In the genomic region with DNA sequence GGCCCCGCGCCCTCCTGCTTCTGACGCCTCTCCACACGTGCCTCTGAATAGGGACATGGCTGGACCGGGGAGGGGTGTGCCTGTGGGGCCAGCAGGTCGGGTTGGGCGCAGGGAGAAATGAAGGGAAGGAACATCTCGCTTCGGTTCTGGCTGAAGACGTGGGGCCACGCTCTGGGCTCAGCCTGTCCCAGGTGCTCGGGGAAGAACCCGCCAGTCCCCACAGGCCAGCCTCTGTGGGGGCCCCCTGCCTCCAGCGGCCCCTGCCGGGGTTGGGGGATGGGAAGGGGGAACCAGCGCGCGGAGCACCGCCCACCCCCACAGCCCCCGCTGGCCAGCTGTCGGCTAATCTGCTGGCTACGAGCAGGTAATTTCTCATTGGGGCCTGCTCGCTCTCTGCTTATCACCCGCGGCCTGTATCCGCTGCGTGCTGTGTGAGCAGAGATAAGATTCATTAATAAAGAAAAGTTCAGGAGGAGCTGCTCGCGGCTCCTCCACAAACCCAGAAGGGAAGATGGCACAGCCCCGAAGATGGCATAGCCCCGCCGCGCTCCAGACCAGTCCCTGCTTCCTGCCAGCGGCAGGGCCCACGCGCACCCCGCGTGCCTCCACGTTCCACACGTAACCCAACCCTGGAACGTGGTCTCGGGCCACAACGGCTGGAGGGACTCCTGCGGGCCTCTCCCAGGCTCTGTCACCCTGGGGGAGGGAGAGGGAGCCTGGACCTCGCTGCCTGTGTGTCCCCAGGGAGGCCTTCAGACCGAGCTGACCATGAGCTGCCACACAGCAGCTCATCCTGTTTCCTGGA, we compare ENCODE assay signal across 1 cellular context.
TF ChIP-seq lines count a peak whose summit lies in the region.

No MANE protein-coding gene starts in this region.

TF ChIP-seq in K562, 482 proteins besides CTCF, POLR2A, EP300 and RAD21 (continued from another document and continues in another):
- TF ChIP-seq, protein P1, sequence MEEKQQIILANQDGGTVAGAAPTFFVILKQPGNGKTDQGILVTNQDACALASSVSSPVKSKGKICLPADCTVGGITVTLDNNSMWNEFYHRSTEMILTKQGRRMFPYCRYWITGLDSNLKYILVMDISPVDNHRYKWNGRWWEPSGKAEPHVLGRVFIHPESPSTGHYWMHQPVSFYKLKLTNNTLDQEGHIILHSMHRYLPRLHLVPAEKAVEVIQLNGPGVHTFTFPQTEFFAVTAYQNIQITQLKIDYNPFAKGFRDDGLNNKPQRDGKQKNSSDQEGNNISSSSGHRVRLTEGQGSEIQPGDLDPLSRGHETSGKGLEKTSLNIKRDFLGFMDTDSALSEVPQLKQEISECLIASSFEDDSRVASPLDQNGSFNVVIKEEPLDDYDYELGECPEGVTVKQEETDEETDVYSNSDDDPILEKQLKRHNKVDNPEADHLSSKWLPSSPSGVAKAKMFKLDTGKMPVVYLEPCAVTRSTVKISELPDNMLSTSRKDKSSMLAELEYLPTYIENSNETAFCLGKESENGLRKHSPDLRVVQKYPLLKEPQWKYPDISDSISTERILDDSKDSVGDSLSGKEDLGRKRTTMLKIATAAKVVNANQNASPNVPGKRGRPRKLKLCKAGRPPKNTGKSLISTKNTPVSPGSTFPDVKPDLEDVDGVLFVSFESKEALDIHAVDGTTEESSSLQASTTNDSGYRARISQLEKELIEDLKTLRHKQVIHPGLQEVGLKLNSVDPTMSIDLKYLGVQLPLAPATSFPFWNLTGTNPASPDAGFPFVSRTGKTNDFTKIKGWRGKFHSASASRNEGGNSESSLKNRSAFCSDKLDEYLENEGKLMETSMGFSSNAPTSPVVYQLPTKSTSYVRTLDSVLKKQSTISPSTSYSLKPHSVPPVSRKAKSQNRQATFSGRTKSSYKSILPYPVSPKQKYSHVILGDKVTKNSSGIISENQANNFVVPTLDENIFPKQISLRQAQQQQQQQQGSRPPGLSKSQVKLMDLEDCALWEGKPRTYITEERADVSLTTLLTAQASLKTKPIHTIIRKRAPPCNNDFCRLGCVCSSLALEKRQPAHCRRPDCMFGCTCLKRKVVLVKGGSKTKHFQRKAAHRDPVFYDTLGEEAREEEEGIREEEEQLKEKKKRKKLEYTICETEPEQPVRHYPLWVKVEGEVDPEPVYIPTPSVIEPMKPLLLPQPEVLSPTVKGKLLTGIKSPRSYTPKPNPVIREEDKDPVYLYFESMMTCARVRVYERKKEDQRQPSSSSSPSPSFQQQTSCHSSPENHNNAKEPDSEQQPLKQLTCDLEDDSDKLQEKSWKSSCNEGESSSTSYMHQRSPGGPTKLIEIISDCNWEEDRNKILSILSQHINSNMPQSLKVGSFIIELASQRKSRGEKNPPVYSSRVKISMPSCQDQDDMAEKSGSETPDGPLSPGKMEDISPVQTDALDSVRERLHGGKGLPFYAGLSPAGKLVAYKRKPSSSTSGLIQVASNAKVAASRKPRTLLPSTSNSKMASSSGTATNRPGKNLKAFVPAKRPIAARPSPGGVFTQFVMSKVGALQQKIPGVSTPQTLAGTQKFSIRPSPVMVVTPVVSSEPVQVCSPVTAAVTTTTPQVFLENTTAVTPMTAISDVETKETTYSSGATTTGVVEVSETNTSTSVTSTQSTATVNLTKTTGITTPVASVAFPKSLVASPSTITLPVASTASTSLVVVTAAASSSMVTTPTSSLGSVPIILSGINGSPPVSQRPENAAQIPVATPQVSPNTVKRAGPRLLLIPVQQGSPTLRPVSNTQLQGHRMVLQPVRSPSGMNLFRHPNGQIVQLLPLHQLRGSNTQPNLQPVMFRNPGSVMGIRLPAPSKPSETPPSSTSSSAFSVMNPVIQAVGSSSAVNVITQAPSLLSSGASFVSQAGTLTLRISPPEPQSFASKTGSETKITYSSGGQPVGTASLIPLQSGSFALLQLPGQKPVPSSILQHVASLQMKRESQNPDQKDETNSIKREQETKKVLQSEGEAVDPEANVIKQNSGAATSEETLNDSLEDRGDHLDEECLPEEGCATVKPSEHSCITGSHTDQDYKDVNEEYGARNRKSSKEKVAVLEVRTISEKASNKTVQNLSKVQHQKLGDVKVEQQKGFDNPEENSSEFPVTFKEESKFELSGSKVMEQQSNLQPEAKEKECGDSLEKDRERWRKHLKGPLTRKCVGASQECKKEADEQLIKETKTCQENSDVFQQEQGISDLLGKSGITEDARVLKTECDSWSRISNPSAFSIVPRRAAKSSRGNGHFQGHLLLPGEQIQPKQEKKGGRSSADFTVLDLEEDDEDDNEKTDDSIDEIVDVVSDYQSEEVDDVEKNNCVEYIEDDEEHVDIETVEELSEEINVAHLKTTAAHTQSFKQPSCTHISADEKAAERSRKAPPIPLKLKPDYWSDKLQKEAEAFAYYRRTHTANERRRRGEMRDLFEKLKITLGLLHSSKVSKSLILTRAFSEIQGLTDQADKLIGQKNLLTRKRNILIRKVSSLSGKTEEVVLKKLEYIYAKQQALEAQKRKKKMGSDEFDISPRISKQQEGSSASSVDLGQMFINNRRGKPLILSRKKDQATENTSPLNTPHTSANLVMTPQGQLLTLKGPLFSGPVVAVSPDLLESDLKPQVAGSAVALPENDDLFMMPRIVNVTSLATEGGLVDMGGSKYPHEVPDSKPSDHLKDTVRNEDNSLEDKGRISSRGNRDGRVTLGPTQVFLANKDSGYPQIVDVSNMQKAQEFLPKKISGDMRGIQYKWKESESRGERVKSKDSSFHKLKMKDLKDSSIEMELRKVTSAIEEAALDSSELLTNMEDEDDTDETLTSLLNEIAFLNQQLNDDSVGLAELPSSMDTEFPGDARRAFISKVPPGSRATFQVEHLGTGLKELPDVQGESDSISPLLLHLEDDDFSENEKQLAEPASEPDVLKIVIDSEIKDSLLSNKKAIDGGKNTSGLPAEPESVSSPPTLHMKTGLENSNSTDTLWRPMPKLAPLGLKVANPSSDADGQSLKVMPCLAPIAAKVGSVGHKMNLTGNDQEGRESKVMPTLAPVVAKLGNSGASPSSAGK (IDR thresholded peaks at IDR 0.05): peak; percentile 95
- TF ChIP-seq RB1 (IDR thresholded peaks at IDR 0.05; ENCODE audit: low read depth) (peak; percentile 55; the same call in 1 of the 2 replicates), ZNF584 (CRISPR knock-in tag; IDR thresholded peaks at IDR 0.05; ENCODE audit: low read depth) (peak; percentile 92), ETV6 (IDR thresholded peaks at IDR 0.05; ENCODE audit: borderline replicate concordance in 1 of 2, low read depth in 2 of 2, low read length in 1 of 2) (0 out of 4 replicates have a peak, but pooled peaks of 1 of the 2 experiments have one; percentile 72), ETV6 (CRISPR knock-in tag; IDR thresholded peaks at IDR 0.05; ENCODE audit: borderline replicate concordance) (no peak), ID3 (CRISPR knock-in tag; IDR thresholded peaks at IDR 0.05) (no peak), ID3 (tag; IDR thresholded peaks at IDR 0.05) (peak; percentile 62), RBM34 (IDR thresholded peaks at IDR 0.05; ENCODE audit: borderline replicate concordance, insufficient read depth, low read length) (no peak), PCBP1 (IDR thresholded peaks at IDR 0.05; ENCODE audit: low read depth, low read length, poor library complexity, severe bottlenecking) (peak; percentile 87), RBFOX2 (IDR thresholded peaks at IDR 0.05; ENCODE audit: low read depth, low read length) (peak; percentile 74), ETS2 (tag; IDR thresholded peaks at IDR 0.05; ENCODE audit: borderline replicate concordance, poor library complexity, severe bottlenecking) (peak; percentile 46), ZNF224 (CRISPR knock-in tag; IDR thresholded peaks at IDR 0.05) (0 out of 2 replicates have a peak, but pooled peaks have one; percentile 67), TBP (optimal IDR thresholded peaks at IDR 0.05; ENCODE audit: low read depth, low read length) (peak; percentile 47), CBX5 (IDR thresholded peaks at IDR 0.05; ENCODE audit: borderline replicate concordance, low read depth) (no peak), ZNF140 (CRISPR knock-in tag; IDR thresholded peaks at IDR 0.05) (no peak), MCM7 (IDR thresholded peaks at IDR 0.05) (no peak), SREBF2 (CRISPR knock-in tag; IDR thresholded peaks at IDR 0.05) (peak; percentile 27; the same call in 1 of the 2 replicates), TBL1XR1 (IDR thresholded peaks at IDR 0.05; ENCODE audit: low read length in 2 of 2) (peak; percentile 66 to 87; a peak in 3 of 4 replicates), ZBTB9 (CRISPR knock-in tag; IDR thresholded peaks at IDR 0.05) (0 out of 2 replicates have a peak, but pooled peaks have one; percentile 69), ZNF785 (CRISPR knock-in tag; IDR thresholded peaks at IDR 0.05) (no peak), ZBTB7A (IDR thresholded peaks at IDR 0.05; ENCODE audit: borderline replicate concordance, control insufficient read depth, low read depth, low read length) (peak; percentile 99), IRF2 (CRISPR knock-in tag; IDR thresholded peaks at IDR 0.05) (no peak), ZNF165 (CRISPR knock-in tag; IDR thresholded peaks at IDR 0.05; ENCODE audit: borderline replicate concordance) (0 out of 2 replicates have a peak, but pooled peaks have one; percentile 73), VEZF1 (CRISPR knock-in tag; IDR thresholded peaks at IDR 0.05) (peak; percentile 96)
- TF ChIP-seq, protein P2, sequence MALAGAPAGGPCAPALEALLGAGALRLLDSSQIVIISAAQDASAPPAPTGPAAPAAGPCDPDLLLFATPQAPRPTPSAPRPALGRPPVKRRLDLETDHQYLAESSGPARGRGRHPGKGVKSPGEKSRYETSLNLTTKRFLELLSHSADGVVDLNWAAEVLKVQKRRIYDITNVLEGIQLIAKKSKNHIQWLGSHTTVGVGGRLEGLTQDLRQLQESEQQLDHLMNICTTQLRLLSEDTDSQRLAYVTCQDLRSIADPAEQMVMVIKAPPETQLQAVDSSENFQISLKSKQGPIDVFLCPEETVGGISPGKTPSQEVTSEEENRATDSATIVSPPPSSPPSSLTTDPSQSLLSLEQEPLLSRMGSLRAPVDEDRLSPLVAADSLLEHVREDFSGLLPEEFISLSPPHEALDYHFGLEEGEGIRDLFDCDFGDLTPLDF (CRISPR knock-in tag; IDR thresholded peaks at IDR 0.05): no peak
- TF ChIP-seq, protein P3, sequence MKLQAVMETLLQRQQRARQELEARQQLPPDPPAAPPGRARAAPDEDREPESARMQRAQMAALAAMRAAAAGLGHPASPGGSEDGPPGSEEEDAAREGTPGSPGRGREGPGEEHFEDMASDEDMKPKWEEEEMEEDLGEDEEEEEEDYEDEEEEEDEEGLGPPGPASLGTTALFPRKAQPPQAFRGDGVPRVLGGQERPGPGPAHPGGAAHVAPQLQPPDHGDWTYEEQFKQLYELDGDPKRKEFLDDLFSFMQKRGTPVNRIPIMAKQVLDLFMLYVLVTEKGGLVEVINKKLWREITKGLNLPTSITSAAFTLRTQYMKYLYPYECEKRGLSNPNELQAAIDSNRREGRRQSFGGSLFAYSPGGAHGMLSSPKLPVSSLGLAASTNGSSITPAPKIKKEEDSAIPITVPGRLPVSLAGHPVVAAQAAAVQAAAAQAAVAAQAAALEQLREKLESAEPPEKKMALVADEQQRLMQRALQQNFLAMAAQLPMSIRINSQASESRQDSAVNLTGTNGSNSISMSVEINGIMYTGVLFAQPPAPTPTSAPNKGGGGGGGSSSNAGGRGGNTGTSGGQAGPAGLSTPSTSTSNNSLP (IDR thresholded peaks at IDR 0.05; ENCODE audit: borderline replicate concordance, low read depth, low read length): peak; percentile 94
- TF ChIP-seq, protein P4, sequence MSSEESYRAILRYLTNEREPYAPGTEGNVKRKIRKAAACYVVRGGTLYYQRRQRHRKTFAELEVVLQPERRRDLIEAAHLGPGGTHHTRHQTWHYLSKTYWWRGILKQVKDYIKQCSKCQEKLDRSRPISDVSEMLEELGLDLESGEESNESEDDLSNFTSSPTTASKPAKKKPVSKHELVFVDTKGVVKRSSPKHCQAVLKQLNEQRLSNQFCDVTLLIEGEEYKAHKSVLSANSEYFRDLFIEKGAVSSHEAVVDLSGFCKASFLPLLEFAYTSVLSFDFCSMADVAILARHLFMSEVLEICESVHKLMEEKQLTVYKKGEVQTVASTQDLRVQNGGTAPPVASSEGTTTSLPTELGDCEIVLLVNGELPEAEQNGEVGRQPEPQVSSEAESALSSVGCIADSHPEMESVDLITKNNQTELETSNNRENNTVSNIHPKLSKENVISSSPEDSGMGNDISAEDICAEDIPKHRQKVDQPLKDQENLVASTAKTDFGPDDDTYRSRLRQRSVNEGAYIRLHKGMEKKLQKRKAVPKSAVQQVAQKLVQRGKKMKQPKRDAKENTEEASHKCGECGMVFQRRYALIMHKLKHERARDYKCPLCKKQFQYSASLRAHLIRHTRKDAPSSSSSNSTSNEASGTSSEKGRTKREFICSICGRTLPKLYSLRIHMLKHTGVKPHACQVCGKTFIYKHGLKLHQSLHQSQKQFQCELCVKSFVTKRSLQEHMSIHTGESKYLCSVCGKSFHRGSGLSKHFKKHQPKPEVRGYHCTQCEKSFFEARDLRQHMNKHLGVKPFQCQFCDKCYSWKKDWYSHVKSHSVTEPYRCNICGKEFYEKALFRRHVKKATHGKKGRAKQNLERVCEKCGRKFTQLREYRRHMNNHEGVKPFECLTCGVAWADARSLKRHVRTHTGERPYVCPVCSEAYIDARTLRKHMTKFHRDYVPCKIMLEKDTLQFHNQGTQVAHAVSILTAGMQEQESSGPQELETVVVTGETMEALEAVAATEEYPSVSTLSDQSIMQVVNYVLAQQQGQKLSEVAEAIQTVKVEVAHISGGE (CRISPR knock-in tag; IDR thresholded peaks at IDR 0.05): peak in 1 of 3 experiments; percentile 76; a peak in 2 of 6 replicates
- TF ChIP-seq, protein P5, sequence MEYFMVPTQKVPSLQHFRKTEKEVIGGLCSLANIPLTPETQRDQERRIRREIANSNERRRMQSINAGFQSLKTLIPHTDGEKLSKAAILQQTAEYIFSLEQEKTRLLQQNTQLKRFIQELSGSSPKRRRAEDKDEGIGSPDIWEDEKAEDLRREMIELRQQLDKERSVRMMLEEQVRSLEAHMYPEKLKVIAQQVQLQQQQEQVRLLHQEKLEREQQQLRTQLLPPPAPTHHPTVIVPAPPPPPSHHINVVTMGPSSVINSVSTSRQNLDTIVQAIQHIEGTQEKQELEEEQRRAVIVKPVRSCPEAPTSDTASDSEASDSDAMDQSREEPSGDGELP (CRISPR knock-in tag; IDR thresholded peaks at IDR 0.05; ENCODE audit: borderline replicate concordance): peak; percentile 97
